8 cellular contexts compared by ENCODE assay signal in genomic region chr5:141742866-141743651, GRCh38.
DNase-seq lines count a peak whose midpoint lies in the region; ATAC-seq and TF ChIP-seq lines count a peak whose summit lies in the region.

No MANE protein-coding gene starts in this region.

- no peaks in the 10 kb centered on the region for H3K79me2 ChIP-seq in DND-41 (ENCODE audit: insufficient read depth, low read length)

- no peaks in the 10 kb centered on the region for H3K9me3 ChIP-seq in DND-41 (ENCODE audit: insufficient read depth, low read length, severe bottlenecking)

- DNase-seq in DND-41 (peak; percentile 47), HuH-7 (ENCODE audit: low spot score) (peak; percentile 49), kidney tubule cell (ENCODE audit: low spot score) (peak; percentile 41), T1000 (lab: John Stamatoyannopoulos, UW) (no peak)
- DNase-seq in activated CD8-positive, alpha-beta T cell treated with anti-CD3 and anti-CD28 coated beads, Interleukin-2, amount 10 ng/mL, durations not matched to agents 7 days and 5 days = peak; percentile 51
- DNase-seq in activated T-cell treated with anti-CD3 and anti-CD28 coated beads, Interleukin-2, amount 50 U/mL, for 24 hours = no peak

- no peak overlapping the region for H3K27ac Mint-ChIP-seq in activated CD8-positive, alpha-beta T cell treated with anti-CD3 and anti-CD28 coated beads, Interleukin-2, amount 10 ng/mL, durations not matched to agents 7 days and 5 days
- H3K27ac Mint-ChIP-seq in activated T-cell treated with anti-CD3 and anti-CD28 coated beads, Interleukin-2, amount 50 U/mL, for 24 hours = no peak overlapping the region

- H3K27me3 ChIP-seq in DND-41 (ENCODE audit: insufficient read depth, low read length, poor library complexity) = peaks cover 2% of the 10 kb centered on the region

- TF ChIP-seq CTCF in DND-41 (IDR thresholded peaks at IDR 0.05; ENCODE audit: borderline replicate concordance, extremely low read depth, low read length, poor library complexity, severe bottlenecking) = no peak

- H3K27ac ChIP-seq in DND-41 (ENCODE audit: low read length) = no peak overlapping the region

- CTCF ChIA-PET in activated CD8-positive, alpha-beta T cell treated with anti-CD3 and anti-CD28 coated beads, Interleukin-2, amount 10 ng/mL, durations not matched to agents 7 days and 5 days (lab: Charles Lee) = no interaction called here

- no peak overlapping the region for H3K4me2 ChIP-seq in DND-41 (ENCODE audit: insufficient read depth, low read length)

- no peaks in the 10 kb centered on the region for H3K4me1 Mint-ChIP-seq in activated CD8-positive, alpha-beta T cell treated with anti-CD3 and anti-CD28 coated beads, Interleukin-2, amount 10 ng/mL, durations not matched to agents 7 days and 5 days (ENCODE audit: low read depth)
- no peaks in the 10 kb centered on the region for H3K4me1 Mint-ChIP-seq in activated T-cell treated with anti-CD3 and anti-CD28 coated beads, Interleukin-2, amount 50 U/mL, for 24 hours (ENCODE audit: low read depth)

- no peak overlapping the region for H3K9ac ChIP-seq in DND-41 (ENCODE audit: low read depth, low read length)

- POLR2A ChIA-PET in activated CD8-positive, alpha-beta T cell treated with anti-CD3 and anti-CD28 coated beads, Interleukin-2, amount 10 ng/mL, durations not matched to agents 7 days and 5 days (lab: Charles Lee) = interaction anchor here (0.8 kb wide), 1 partner anchor 17 kb away, joined by 3 read pairs; no protein-coding TSS in a partner anchor

- no peaks in the 10 kb centered on the region for H3K36me3 ChIP-seq in DND-41 (ENCODE audit: insufficient read depth, low read length)

- peaks cover 17% of the 10 kb centered on the region for H3K27me3 Mint-ChIP-seq in activated CD8-positive, alpha-beta T cell treated with anti-CD3 and anti-CD28 coated beads, Interleukin-2, amount 10 ng/mL, durations not matched to agents 7 days and 5 days (ENCODE audit: low read depth)
- H3K27me3 Mint-ChIP-seq in activated T-cell treated with anti-CD3 and anti-CD28 coated beads, Interleukin-2, amount 50 U/mL, for 24 hours = peaks cover 64% of the 10 kb centered on the region

- no peak overlapping the region for H3K4me3 ChIP-seq in DND-41 (ENCODE audit: low read depth in 1 of 2, low read length in 2 of 2)

- no peaks in the 10 kb centered on the region for H3K9me3 Mint-ChIP-seq in activated CD8-positive, alpha-beta T cell treated with anti-CD3 and anti-CD28 coated beads, Interleukin-2, amount 10 ng/mL, durations not matched to agents 7 days and 5 days (ENCODE audit: insufficient read depth)
- H3K9me3 Mint-ChIP-seq in activated T-cell treated with anti-CD3 and anti-CD28 coated beads, Interleukin-2, amount 50 U/mL, for 24 hours = no peaks in the 10 kb centered on the region

- peak; percentile 69; the same call in 1 of the 3 replicates for ATAC-seq in DND-41 (ENCODE audit: insufficient read depth, low read depth)
- peak; percentile 57 for ATAC-seq in activated CD8-positive, alpha-beta T cell treated with anti-CD3 and anti-CD28 coated beads, Interleukin-2, amount 10 ng/mL, durations not matched to agents 7 days and 5 days
- ATAC-seq in HG03280 (IDR thresholded peaks at IDR 0.05; ENCODE audit: unreplicated experiment) = no peak
- no peak for ATAC-seq in HG02798 (IDR thresholded peaks at IDR 0.05; ENCODE audit: poor library complexity, unreplicated experiment)

- no peaks in the 10 kb centered on the region for H3K4me1 ChIP-seq in DND-41 (ENCODE audit: insufficient read depth, low read length)

- no peak overlapping the region for H2AFZ ChIP-seq in DND-41 (ENCODE audit: low read depth, low read length)

- peaks cover 6% of the 10 kb centered on the region for H4K20me1 ChIP-seq in DND-41 (ENCODE audit: insufficient read depth, low read length)

- no peak overlapping the region for H3K4me3 Mint-ChIP-seq in activated CD8-positive, alpha-beta T cell treated with anti-CD3 and anti-CD28 coated beads, Interleukin-2, amount 10 ng/mL, durations not matched to agents 7 days and 5 days
- H3K4me3 Mint-ChIP-seq in activated T-cell treated with anti-CD3 and anti-CD28 coated beads, Interleukin-2, amount 50 U/mL, for 24 hours = no peak overlapping the region

- no peaks in the 10 kb centered on the region for H3K36me3 Mint-ChIP-seq in activated CD8-positive, alpha-beta T cell treated with anti-CD3 and anti-CD28 coated beads, Interleukin-2, amount 10 ng/mL, durations not matched to agents 7 days and 5 days (ENCODE audit: low read depth)
- no peaks in the 10 kb centered on the region for H3K36me3 Mint-ChIP-seq in activated T-cell treated with anti-CD3 and anti-CD28 coated beads, Interleukin-2, amount 50 U/mL, for 24 hours (ENCODE audit: low read depth)

Comparison
In these comparisons a context has a peak if more than half of its experiments do, and no peak if none do; other contexts are left out.
1. ATAC-seq: peak in DND-41 (single experiment) and activated CD8-positive, alpha-beta T cell treated with anti-CD3 and anti-CD28 coated beads, Interleukin-2, amount 10 ng/mL, durations not matched to agents 7 days and 5 days (single experiment); none in HG03280 (single experiment) and HG02798 (single experiment).
2. DNase-seq: peak in DND-41 (single experiment), HuH-7 (single experiment), activated CD8-positive, alpha-beta T cell treated with anti-CD3 and anti-CD28 coated beads, Interleukin-2, amount 10 ng/mL, durations not matched to agents 7 days and 5 days (single experiment) and kidney tubule cell (single experiment); none in T1000 (single experiment) and activated T-cell treated with anti-CD3 and anti-CD28 coated beads, Interleukin-2, amount 50 U/mL, for 24 hours (single experiment).